1 cellular context compared by ENCODE assay signal in the genomic region with DNA sequence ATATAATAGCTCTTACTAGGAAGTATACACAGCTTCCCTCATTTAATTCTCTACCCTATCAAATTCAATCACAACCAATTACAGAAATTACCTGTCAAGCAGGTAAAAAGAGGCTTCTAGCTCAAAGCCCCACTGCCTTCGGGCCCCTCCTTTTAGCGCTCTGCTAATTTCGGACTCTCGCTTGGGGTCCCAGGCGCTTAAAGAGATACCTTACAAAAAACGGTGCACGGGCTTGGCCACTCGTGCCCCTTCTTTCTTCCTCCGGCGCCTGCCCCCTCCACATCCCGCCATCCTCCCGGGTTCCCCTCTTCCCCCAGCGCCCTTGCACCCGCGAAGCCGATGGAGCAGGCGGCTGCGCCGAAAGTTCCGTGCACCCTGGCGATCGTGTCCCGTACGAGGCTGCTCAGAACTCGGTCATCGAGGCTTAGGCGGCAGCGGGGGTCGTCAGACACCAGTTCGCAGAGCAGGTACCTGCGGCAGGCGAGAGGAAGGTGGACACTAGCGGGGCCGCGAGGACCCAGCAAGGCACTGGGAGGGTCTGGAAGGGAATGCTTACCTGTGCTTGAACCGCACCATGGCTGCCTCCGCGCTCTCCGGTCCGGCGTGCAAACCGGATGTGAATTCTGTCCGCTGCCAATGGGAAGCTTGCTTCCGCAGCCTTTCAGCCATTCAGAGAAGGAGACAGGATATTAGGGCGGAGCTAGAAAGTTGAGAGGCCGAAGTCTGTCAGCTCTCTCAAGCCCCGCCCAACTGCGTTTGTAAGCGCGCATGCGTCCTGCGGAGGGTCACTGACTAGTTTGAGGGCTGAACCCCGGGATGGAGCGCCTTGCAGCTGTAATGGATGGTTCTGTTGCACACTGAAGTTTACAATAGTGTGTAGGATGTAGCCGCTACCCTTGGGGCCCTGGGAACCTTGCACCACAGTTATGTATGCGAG.
A peak's percentile ranks its signal among the peaks of the same experiment; 100 is the strongest.
TF ChIP-seq lines count a peak whose summit lies in the region.

A gene with protein sequence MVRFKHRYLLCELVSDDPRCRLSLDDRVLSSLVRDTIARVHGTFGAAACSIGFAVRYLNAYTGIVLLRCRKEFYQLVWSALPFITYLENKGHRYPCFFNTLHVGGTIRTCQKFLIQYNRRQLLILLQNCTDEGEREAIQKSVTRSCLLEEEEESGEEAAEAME (minus strand): TSS at position 616 of the 937 bp plus-strand sequence. CDS start 40 bp downstream, at position 576.

TF ChIP-seq in K562, 482 proteins besides CTCF, POLR2A, EP300 and RAD21 (continued from another document and continues in another):
- TF ChIP-seq NRF1 (conservative IDR thresholded peaks at IDR 0.05 in 1 of 2, IDR thresholded peaks at IDR 0.05 in 1 of 2) (peak; percentile 95 to 96), RUNX1 (IDR thresholded peaks at IDR 0.05; ENCODE audit: low read depth) (0 out of 2 replicates have a peak, but pooled peaks have one; percentile 32), USF1 (CRISPR knock-in tag; IDR thresholded peaks at IDR 0.05) (no peak), ZNF785 (CRISPR knock-in tag; IDR thresholded peaks at IDR 0.05) (no peak), TCF7 (IDR thresholded peaks at IDR 0.05; ENCODE audit: borderline replicate concordance) (no peak), NFYB (IDR thresholded peaks at IDR 0.05; ENCODE audit: extremely low read depth, insufficient read length) (peak; percentile 72), COPS2 (conservative IDR thresholded peaks at IDR 0.05) (no peak), ZNF146 (CRISPR knock-in tag; IDR thresholded peaks at IDR 0.05; ENCODE audit: unreplicated experiment) (no peak), ZNF766 (CRISPR knock-in tag; conservative IDR thresholded peaks at IDR 0.05) (no peak), C11orf30 (IDR thresholded peaks at IDR 0.05; ENCODE audit: low read depth) (peak; percentile 72; the same call in 1 of the 2 replicates), PRDM10 (IDR thresholded peaks at IDR 0.05; ENCODE audit: partially characterized antibody) (peak; percentile 19), FOXK2 (conservative IDR thresholded peaks at IDR 0.05 in 1 of 2, IDR thresholded peaks at IDR 0.05 in 1 of 2; ENCODE audit: low read depth in 2 of 2) (no peak), FOXP1 (CRISPR knock-in tag; IDR thresholded peaks at IDR 0.05) (0 out of 2 replicates have a peak, but pooled peaks have one; percentile 60), RBM25 (IDR thresholded peaks at IDR 0.05; ENCODE audit: low read depth, low read length, severe bottlenecking) (no peak), PRMT5 (CRISPR knock-in tag; IDR thresholded peaks at IDR 0.05) (no peak), SIN3A (IDR thresholded peaks at IDR 0.05; ENCODE audit: borderline replicate concordance in 2 of 2, control insufficient read depth in 1 of 2, low read depth in 2 of 2, low read length in 2 of 2) (peak in 1 of 2 experiments; percentile 72; a peak in 1 of 4 replicates), ZNF184 (CRISPR knock-in tag; IDR thresholded peaks at IDR 0.05) (no peak), ASH1L (IDR thresholded peaks at IDR 0.05; ENCODE audit: borderline replicate concordance, low read depth, partially characterized antibody) (peak; percentile 28), YY1 (IDR thresholded peaks at IDR 0.05; ENCODE audit: borderline replicate concordance in 1 of 3, control insufficient read depth in 1 of 3, extremely low read depth in 1 of 3, insufficient read depth in 3 of 3, insufficient read length in 1 of 3, insufficient replicate concordance in 2 of 3, low read depth in 1 of 3, low read length in 2 of 3) (peak in 2 of 3 experiments; percentile 80 to 87), CAMTA2 (CRISPR knock-in tag; conservative IDR thresholded peaks at IDR 0.05) (no peak), ZNF121 (CRISPR knock-in tag; conservative IDR thresholded peaks at IDR 0.05) (no peak), PYGO2 (tag; IDR thresholded peaks at IDR 0.05) (no peak), EZH2 (IDR thresholded peaks at IDR 0.05; ENCODE audit: borderline replicate concordance, low read depth, low read length) (no peak), ARID2 (IDR thresholded peaks at IDR 0.05) (no peak), BCOR (IDR thresholded peaks at IDR 0.05) (peak; percentile 63), GABPB1 (CRISPR knock-in tag; IDR thresholded peaks at IDR 0.05) (peak; percentile 91), SIX5 (IDR thresholded peaks at IDR 0.05; ENCODE audit: borderline replicate concordance in 1 of 2, insufficient read depth in 1 of 2, low read depth in 1 of 2, low read length in 2 of 2) (no peak), ZNF830 (CRISPR knock-in tag; IDR thresholded peaks at IDR 0.05) (no peak), CBFB (CRISPR knock-in tag; IDR thresholded peaks at IDR 0.05) (peak; percentile 84), RBBP5 (IDR thresholded peaks at IDR 0.05; ENCODE audit: borderline replicate concordance, insufficient read depth, low read length, poor library complexity, severe bottlenecking) (peak; percentile 94), RBFOX2 (IDR thresholded peaks at IDR 0.05; ENCODE audit: low read depth, low read length) (peak; percentile 87), STAT5A (IDR thresholded peaks at IDR 0.05; ENCODE audit: borderline replicate concordance, low read length) (no peak)
- TF ChIP-seq, protein P1, sequence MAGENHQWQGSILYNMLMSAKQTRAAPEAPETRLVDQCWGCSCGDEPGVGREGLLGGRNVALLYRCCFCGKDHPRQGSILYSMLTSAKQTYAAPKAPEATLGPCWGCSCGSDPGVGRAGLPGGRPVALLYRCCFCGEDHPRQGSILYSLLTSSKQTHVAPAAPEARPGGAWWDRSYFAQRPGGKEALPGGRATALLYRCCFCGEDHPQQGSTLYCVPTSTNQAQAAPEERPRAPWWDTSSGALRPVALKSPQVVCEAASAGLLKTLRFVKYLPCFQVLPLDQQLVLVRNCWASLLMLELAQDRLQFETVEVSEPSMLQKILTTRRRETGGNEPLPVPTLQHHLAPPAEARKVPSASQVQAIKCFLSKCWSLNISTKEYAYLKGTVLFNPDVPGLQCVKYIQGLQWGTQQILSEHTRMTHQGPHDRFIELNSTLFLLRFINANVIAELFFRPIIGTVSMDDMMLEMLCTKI (IDR thresholded peaks at IDR 0.05; ENCODE audit: partially characterized antibody): no peak
- TF ChIP-seq, protein P2, sequence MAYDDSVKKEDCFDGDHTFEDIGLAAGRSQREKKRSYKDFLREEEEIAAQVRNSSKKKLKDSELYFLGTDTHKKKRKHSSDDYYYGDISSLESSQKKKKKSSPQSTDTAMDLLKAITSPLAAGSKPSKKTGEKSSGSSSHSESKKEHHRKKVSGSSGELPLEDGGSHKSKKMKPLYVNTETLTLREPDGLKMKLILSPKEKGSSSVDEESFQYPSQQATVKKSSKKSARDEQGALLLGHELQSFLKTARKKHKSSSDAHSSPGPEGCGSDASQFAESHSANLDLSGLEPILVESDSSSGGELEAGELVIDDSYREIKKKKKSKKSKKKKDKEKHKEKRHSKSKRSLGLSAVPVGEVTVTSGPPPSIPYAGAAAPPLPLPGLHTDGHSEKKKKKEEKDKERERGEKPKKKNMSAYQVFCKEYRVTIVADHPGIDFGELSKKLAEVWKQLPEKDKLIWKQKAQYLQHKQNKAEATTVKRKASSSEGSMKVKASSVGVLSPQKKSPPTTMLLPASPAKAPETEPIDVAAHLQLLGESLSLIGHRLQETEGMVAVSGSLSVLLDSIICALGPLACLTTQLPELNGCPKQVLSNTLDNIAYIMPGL (CRISPR knock-in tag; IDR thresholded peaks at IDR 0.05): no peak
- TF ChIP-seq, protein P3, sequence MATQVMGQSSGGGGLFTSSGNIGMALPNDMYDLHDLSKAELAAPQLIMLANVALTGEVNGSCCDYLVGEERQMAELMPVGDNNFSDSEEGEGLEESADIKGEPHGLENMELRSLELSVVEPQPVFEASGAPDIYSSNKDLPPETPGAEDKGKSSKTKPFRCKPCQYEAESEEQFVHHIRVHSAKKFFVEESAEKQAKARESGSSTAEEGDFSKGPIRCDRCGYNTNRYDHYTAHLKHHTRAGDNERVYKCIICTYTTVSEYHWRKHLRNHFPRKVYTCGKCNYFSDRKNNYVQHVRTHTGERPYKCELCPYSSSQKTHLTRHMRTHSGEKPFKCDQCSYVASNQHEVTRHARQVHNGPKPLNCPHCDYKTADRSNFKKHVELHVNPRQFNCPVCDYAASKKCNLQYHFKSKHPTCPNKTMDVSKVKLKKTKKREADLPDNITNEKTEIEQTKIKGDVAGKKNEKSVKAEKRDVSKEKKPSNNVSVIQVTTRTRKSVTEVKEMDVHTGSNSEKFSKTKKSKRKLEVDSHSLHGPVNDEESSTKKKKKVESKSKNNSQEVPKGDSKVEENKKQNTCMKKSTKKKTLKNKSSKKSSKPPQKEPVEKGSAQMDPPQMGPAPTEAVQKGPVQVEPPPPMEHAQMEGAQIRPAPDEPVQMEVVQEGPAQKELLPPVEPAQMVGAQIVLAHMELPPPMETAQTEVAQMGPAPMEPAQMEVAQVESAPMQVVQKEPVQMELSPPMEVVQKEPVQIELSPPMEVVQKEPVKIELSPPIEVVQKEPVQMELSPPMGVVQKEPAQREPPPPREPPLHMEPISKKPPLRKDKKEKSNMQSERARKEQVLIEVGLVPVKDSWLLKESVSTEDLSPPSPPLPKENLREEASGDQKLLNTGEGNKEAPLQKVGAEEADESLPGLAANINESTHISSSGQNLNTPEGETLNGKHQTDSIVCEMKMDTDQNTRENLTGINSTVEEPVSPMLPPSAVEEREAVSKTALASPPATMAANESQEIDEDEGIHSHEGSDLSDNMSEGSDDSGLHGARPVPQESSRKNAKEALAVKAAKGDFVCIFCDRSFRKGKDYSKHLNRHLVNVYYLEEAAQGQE (CRISPR knock-in tag; IDR thresholded peaks at IDR 0.05; ENCODE audit: low read depth): peak; percentile 27; the same call in 1 of the 2 replicates
- TF ChIP-seq, protein P4, sequence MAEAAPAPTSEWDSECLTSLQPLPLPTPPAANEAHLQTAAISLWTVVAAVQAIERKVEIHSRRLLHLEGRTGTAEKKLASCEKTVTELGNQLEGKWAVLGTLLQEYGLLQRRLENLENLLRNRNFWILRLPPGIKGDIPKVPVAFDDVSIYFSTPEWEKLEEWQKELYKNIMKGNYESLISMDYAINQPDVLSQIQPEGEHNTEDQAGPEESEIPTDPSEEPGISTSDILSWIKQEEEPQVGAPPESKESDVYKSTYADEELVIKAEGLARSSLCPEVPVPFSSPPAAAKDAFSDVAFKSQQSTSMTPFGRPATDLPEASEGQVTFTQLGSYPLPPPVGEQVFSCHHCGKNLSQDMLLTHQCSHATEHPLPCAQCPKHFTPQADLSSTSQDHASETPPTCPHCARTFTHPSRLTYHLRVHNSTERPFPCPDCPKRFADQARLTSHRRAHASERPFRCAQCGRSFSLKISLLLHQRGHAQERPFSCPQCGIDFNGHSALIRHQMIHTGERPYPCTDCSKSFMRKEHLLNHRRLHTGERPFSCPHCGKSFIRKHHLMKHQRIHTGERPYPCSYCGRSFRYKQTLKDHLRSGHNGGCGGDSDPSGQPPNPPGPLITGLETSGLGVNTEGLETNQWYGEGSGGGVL (CRISPR knock-in tag; IDR thresholded peaks at IDR 0.05): no peak
- TF ChIP-seq, protein P5, sequence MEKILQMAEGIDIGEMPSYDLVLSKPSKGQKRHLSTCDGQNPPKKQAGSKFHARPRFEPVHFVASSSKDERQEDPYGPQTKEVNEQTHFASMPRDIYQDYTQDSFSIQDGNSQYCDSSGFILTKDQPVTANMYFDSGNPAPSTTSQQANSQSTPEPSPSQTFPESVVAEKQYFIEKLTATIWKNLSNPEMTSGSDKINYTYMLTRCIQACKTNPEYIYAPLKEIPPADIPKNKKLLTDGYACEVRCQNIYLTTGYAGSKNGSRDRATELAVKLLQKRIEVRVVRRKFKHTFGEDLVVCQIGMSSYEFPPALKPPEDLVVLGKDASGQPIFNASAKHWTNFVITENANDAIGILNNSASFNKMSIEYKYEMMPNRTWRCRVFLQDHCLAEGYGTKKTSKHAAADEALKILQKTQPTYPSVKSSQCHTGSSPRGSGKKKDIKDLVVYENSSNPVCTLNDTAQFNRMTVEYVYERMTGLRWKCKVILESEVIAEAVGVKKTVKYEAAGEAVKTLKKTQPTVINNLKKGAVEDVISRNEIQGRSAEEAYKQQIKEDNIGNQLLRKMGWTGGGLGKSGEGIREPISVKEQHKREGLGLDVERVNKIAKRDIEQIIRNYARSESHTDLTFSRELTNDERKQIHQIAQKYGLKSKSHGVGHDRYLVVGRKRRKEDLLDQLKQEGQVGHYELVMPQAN (IDR thresholded peaks at IDR 0.05; ENCODE audit: borderline replicate concordance): peak; percentile 83
